8 cellular contexts compared by ENCODE assay signal in the genomic region with DNA sequence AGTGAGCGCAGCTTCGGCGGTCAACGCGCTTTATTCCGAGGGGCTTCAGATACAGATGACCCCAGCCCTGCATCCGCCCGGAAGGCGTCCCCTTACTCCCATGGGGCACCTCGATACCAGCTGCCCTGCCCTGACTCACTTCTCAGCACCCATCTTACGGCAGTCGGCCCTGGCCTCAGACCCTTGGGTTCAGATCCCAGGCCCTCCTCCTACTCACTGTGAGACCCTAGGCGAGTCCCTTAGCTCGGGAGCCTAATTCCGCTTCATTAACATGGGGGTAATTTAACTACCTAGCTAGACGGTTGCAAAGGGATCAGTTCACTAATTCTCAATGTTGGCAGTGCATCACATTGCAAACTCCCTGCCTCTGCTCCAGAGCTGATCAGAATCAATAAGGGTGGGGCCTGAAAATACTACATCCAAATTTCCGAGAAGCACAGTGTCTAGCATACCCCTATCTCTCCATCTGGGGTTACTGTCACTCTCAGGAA. TPM values are rescaled to one million over a fixed set of nuclear protein-coding genes. Genes with fewer than 3 reads are reported as not detected.
DNase-seq lines count a peak whose midpoint lies in the region; ATAC-seq and TF ChIP-seq lines count a peak whose summit lies in the region.

No MANE protein-coding gene starts in this region.

- intact Hi-C loops in posterior cingulate gyrus (cut with DNase I): loop anchor here (5.0 kb wide), 1 partner anchor 41 kb away; a partner anchor contains a TSS

- no peak for TF ChIP-seq CTCF in epithelial cell of proximal tubule (conservative IDR thresholded peaks at IDR 0.05; ENCODE audit: low read depth, low read length)

- peaks cover 23% of the 10 kb centered on the region for H3K4me1 ChIP-seq in neuron (ENCODE audit: insufficient read depth, low read length)

- peaks cover 11% of the 10 kb centered on the region for H3K36me3 ChIP-seq in SK-N-MC (ENCODE audit: insufficient read depth, low read length)
- peaks cover 8% of the 10 kb centered on the region for H3K36me3 ChIP-seq in neuron (ENCODE audit: insufficient read depth, low read length)

- H3K4me3 ChIP-seq in SK-N-MC: peak overlapping the region; percentile 83
- H3K4me3 ChIP-seq in epithelial cell of proximal tubule (ENCODE audit: low read depth, low read length): peak overlapping the region; percentile 87
- H3K4me3 ChIP-seq in neuron (ENCODE audit: low read length): peak overlapping the region; percentile 95

- DNase-seq in SK-N-MC (ENCODE audit: low read depth, low spot score): no peak
- DNase-seq in epithelial cell of proximal tubule (ENCODE audit: low read depth): no peak
- no peak for DNase-seq in stimulated activated CD4-positive, alpha-beta T cell treated with anti-CD3 and anti-CD28 coated beads, Interleukin-12 subunit alpha, Interleukin-12 subunit beta, amount 100 ng/mL, for 4 hours
- no peak for DNase-seq in NCI-H2196 (lab: John Stamatoyannopoulos, UW; ENCODE audit: unreplicated experiment)
- DNase-seq in posterior cingulate gyrus: no peak

- H2AFZ ChIP-seq in neuron (ENCODE audit: low read depth, low read length): peak overlapping the region; percentile 42

- peak overlapping the region; percentile 85 for H3K27ac ChIP-seq in SK-N-MC

- ATAC-seq in GM21723 (IDR thresholded peaks at IDR 0.05; ENCODE audit: unreplicated experiment) (peak; percentile 4), HG03097 (IDR thresholded peaks at IDR 0.05; ENCODE audit: low FRiP score, unreplicated experiment) (no peak)

- H3K9me3 ChIP-seq in SK-N-MC (ENCODE audit: low read depth, low read length) (no peaks in the 10 kb centered on the region), neuron (ENCODE audit: low read length) (no peaks in the 10 kb centered on the region)

- peak overlapping the region; percentile 71 for H3K9ac ChIP-seq in SK-N-MC (ENCODE audit: insufficient read length)

- no peaks in the 10 kb centered on the region for H3K27me3 ChIP-seq in neuron (ENCODE audit: insufficient read depth, low read length)

RNA-seq across cellular contexts. Expression of a gene that starts 0.3 kb away (rescaled TPM):
- total RNA-seq in epithelial cell of proximal tubule: 83.5 and 92.5 TPM in 2 replicates

RNA-seq across cellular contexts. Expression of a gene that starts 5.1 kb away (rescaled TPM):
- total RNA-seq in epithelial cell of proximal tubule: 14.0 and 18.0 TPM in 2 replicates

RNA-seq across cellular contexts. Expression of a gene that starts 43.0 kb away (rescaled TPM):
- total RNA-seq in epithelial cell of proximal tubule: 86.9 and 94.9 TPM in 2 replicates

RNA-seq across cellular contexts. Expression of a gene that starts 53.5 kb away (rescaled TPM):
- total RNA-seq in epithelial cell of proximal tubule: 26.3 and 43.5 TPM in 2 replicates

RNA-seq across cellular contexts. Expression of a gene that starts 55.2 kb away (rescaled TPM):
- 11.9 and 14.2 TPM in 2 replicates for total RNA-seq in epithelial cell of proximal tubule
